19 cellular contexts compared by ENCODE assay signal in genomic region chr11:14565845-14566244, GRCh38. TPM values are rescaled to one million over a fixed set of nuclear protein-coding genes. Genes with fewer than 3 reads are reported as not detected.
DNase-seq lines count a peak whose midpoint lies in the region; ATAC-seq and TF ChIP-seq lines count a peak whose summit lies in the region.
"Had no signal": no experiment of that assay in that cellular context is flagged by ENCODE, and none has a peak within 500 bp of the region (broad histone marks: within the 10 kb centered on the region; RNA-seq: fewer than 3 reads in every experiment).

No MANE protein-coding gene starts in this region.

- no peak overlapping the region for H3K9ac ChIP-seq in KMS-11
- H3K9ac ChIP-seq: GM23248 had no signal

- no peak for TF ChIP-seq CTCF in CD8-positive, alpha-beta T cell (IDR thresholded peaks at IDR 0.05)
- TF ChIP-seq CTCF in KMS-11 (conservative IDR thresholded peaks at IDR 0.05; ENCODE audit: low read depth, low read length) (no peak), hepatocyte (IDR thresholded peaks at IDR 0.05; ENCODE audit: poor library complexity) (no peak)

- WGBS in hepatocyte (ENCODE audit: low lambda C conversion rate, missing lambda C conversion rate): 86% methylated on average over 2 of the region's 2 CpGs

- H3K4me2 ChIP-seq in KMS-11: peak overlapping the region; percentile 75; the same call in 1 of the 2 replicates
- no peak overlapping the region for H3K4me2 ChIP-seq in hepatocyte

- H3K27ac ChIP-seq in CD8-positive, alpha-beta T cell (ENCODE audit: low read depth, low read length): no peak overlapping the region
- H3K27ac ChIP-seq in KMS-11: peak overlapping the region; percentile 76
- H3K27ac ChIP-seq in hepatocyte: peak overlapping the region; percentile 45
- H3K27ac ChIP-seq: GM23248, RWPE1 had no signal

- no peaks in the 10 kb centered on the region for H3K27me3 Mint-ChIP-seq in CD8-positive, alpha-beta T cell (ENCODE audit: low read depth)

- no peaks in the 10 kb centered on the region for H3K9me2 ChIP-seq in hepatocyte (replicated peaks; ENCODE audit: insufficient read depth)

- DNase-seq in CD8-positive, alpha-beta T cell: no peak
- DNase-seq in hepatocyte (ENCODE audit: low spot score): no peak
- DNase-seq in stimulated activated effector memory CD8-positive, alpha-beta T cell treated with anti-CD3 and anti-CD28 coated beads, Interleukin-12 subunit alpha, Interleukin-12 subunit beta, amount 100 ng/mL, for 72 hours (ENCODE audit: low spot score in 2 of 2): no peak
- DNase-seq in RPMI8226: no peak
- DNase-seq in NCI-H1694 (lab: John Stamatoyannopoulos, UW): no peak
- DNase-seq: ACHN, COR-L47, GM23248, NCI-H187 treated with DMSO at 0.1 percent for 48 hours, NCI-H345, PC-3, SIG-M5 had no signal

- 0 out of 2 replicates have a peak, but pooled peaks cover under 1% of the 10 kb centered on the region for H3K79me2 ChIP-seq in KMS-11 (ENCODE audit: insufficient read depth, low read depth)
- no peaks in the 10 kb centered on the region for H3K79me2 ChIP-seq in hepatocyte

- H3K4me3 ChIP-seq in CD8-positive, alpha-beta T cell (ENCODE audit: low read depth, low read length): no peak overlapping the region
- H3K4me3 ChIP-seq in KMS-11 (IDR thresholded peaks at IDR 0.05; ENCODE audit: insufficient read depth, low read depth, low read length) (no peak overlapping the region), hepatocyte (no peak overlapping the region)
- H3K4me3 ChIP-seq: GM12878, GM23248, K562 had no signal

- peak overlapping the region; percentile 41 for H3K27ac Mint-ChIP-seq in CD8-positive, alpha-beta T cell
- H3K27ac Mint-ChIP-seq in stimulated activated effector memory CD8-positive, alpha-beta T cell treated with anti-CD3 and anti-CD28 coated beads, Interleukin-12 subunit alpha, Interleukin-12 subunit beta, amount 100 ng/mL, for 72 hours: peak overlapping the region; percentile 53

- peaks cover 69% of the 10 kb centered on the region for H3K4me1 Mint-ChIP-seq in CD8-positive, alpha-beta T cell (ENCODE audit: low read depth)
- peaks cover 52% of the 10 kb centered on the region for H3K4me1 Mint-ChIP-seq in stimulated activated effector memory CD8-positive, alpha-beta T cell treated with anti-CD3 and anti-CD28 coated beads, Interleukin-12 subunit alpha, Interleukin-12 subunit beta, amount 100 ng/mL, for 72 hours

- ATAC-seq in CD8-positive, alpha-beta T cell: no peak
- no peak for ATAC-seq in stimulated activated effector memory CD8-positive, alpha-beta T cell treated with anti-CD3 and anti-CD28 coated beads, Interleukin-12 subunit alpha, Interleukin-12 subunit beta, amount 100 ng/mL, for 72 hours
- ATAC-seq in GM19395 (IDR thresholded peaks at IDR 0.05; ENCODE audit: unreplicated experiment): no peak
- ATAC-seq: GM12878, HCT116, K562, PC-3, SK-N-SH treated with all-trans-retinoic acid at 6 μM for 48 hours had no signal

- H2AFZ ChIP-seq in KMS-11 (ENCODE audit: low read depth) (no peak overlapping the region), hepatocyte (no peak overlapping the region)
- H2AFZ ChIP-seq: GM23248 had no signal

- H3K36me3 Mint-ChIP-seq in CD8-positive, alpha-beta T cell: peaks cover 66% of the 10 kb centered on the region
- H3K36me3 Mint-ChIP-seq in stimulated activated effector memory CD8-positive, alpha-beta T cell treated with anti-CD3 and anti-CD28 coated beads, Interleukin-12 subunit alpha, Interleukin-12 subunit beta, amount 100 ng/mL, for 72 hours: no peaks in the 10 kb centered on the region

- peaks cover 20% of the 10 kb centered on the region for H3K9me3 Mint-ChIP-seq in CD8-positive, alpha-beta T cell
- peaks cover 3% of the 10 kb centered on the region for H3K9me3 Mint-ChIP-seq in stimulated activated effector memory CD8-positive, alpha-beta T cell treated with anti-CD3 and anti-CD28 coated beads, Interleukin-12 subunit alpha, Interleukin-12 subunit beta, amount 100 ng/mL, for 72 hours

- no peaks in the 10 kb centered on the region for H3K9me3 ChIP-seq in CD8-positive, alpha-beta T cell (ENCODE audit: low read length)
- no peaks in the 10 kb centered on the region for H3K9me3 ChIP-seq in hepatocyte (ENCODE audit: low read depth)

- POLR2A ChIA-PET in CD8-positive, alpha-beta T cell (lab: Charles Lee): no interaction called here

- peaks cover 43% of the 10 kb centered on the region for H3K4me1 ChIP-seq in CD8-positive, alpha-beta T cell (ENCODE audit: insufficient read depth, low read length)
- H3K4me1 ChIP-seq in KMS-11 (ENCODE audit: low read depth, poor library complexity, severe bottlenecking) (peaks cover 41% of the 10 kb centered on the region), hepatocyte (ENCODE audit: insufficient read depth) (peaks cover 15% of the 10 kb centered on the region)

- CTCF ChIA-PET in CD8-positive, alpha-beta T cell (lab: Charles Lee): interaction anchor here (1.0 to 3.5 kb wide), 4 partner anchors 12 to 343 kb away, joined by 3 to 9 read pairs (median 4); no protein-coding TSS in a partner anchor

- H4K20me1 ChIP-seq in KMS-11 (ENCODE audit: insufficient read depth): no peaks in the 10 kb centered on the region
- no peaks in the 10 kb centered on the region for H4K20me1 ChIP-seq in hepatocyte (ENCODE audit: insufficient read depth, poor library complexity, severe bottlenecking)

- intact Hi-C loops in CD8-positive, alpha-beta T cell (cut with DNase I, micrococcal nuclease): no loop called here

- H3K36me3 ChIP-seq in CD8-positive, alpha-beta T cell (ENCODE audit: insufficient read depth, low read length): no peaks in the 10 kb centered on the region
- no peaks in the 10 kb centered on the region; the same call in 1 of the 2 replicates for H3K36me3 ChIP-seq in KMS-11 (ENCODE audit: insufficient read depth)
- no peaks in the 10 kb centered on the region for H3K36me3 ChIP-seq in hepatocyte (replicated peaks; ENCODE audit: insufficient read depth, low read depth)

- no peak overlapping the region for H3K4me3 Mint-ChIP-seq in CD8-positive, alpha-beta T cell
- no peak overlapping the region for H3K4me3 Mint-ChIP-seq in stimulated activated effector memory CD8-positive, alpha-beta T cell treated with anti-CD3 and anti-CD28 coated beads, Interleukin-12 subunit alpha, Interleukin-12 subunit beta, amount 100 ng/mL, for 72 hours

- H3K27me3 ChIP-seq in CD8-positive, alpha-beta T cell (ENCODE audit: insufficient read depth, low read length): no peaks in the 10 kb centered on the region
- no peaks in the 10 kb centered on the region for H3K27me3 ChIP-seq in KMS-11 (ENCODE audit: insufficient read depth, low read depth)
- H3K27me3 ChIP-seq in hepatocyte: no peaks in the 10 kb centered on the region

RNA-seq across cellular contexts. Expression of gene PSMA1, which starts 45.7 kb away (rescaled TPM):
- total RNA-seq in CD8-positive, alpha-beta T cell: 100 to 1,000 TPM; 177 to 193 TPM
- total RNA-seq in hepatocyte: 178 and 182 TPM in 2 replicates
- polyA plus RNA-seq in hepatocyte: 214 and 243 TPM in 2 replicates
